Comparison of ENCODE assay signal across 19 cellular contexts in the genomic region with DNA sequence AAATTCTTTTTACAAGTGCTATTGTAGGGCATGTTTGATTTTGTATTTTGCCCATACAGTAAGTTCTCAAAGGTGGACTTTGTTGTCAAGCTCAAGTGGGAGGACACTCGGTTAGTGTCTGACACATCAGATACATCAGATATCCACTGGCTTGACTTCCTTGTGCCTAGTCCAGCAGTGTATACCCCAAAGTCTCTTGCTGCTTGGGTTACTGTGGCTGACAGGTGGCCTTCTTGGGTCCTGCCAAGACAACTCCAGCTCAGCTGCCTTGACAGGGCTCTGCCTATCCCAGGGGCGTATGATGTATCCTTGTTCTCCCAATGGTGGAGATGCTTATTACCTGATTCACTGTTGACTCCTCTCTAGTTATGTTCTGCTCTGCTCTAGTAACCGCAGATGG.
"Had no signal": no experiment of that assay in that cellular context is flagged by ENCODE, and none has a peak within 500 bp of the region (broad histone marks: within the 10 kb centered on the region; RNA-seq: fewer than 3 reads in every experiment).

No MANE protein-coding gene starts in this region.

- DNase-seq: activated CD4-positive, alpha-beta memory T cell treated with anti-CD3 and anti-CD28 coated beads, Interleukin-2, amount 10 ng/mL, durations not matched to agents 7 days and 5 days; activated CD4-positive, alpha-beta T cell treated with anti-CD3 and anti-CD28 coated beads for 48 hours; activated CD4-positive, CD25-positive, alpha-beta regulatory T cell; activated gamma-delta T cell; activated naive CD4-positive, alpha-beta T cell treated with anti-CD3 and anti-CD28 coated beads, Interleukin-2, amount 50 U/mL, for 16 hours; cerebellar nuclear complex; esophagus squamous epithelium; heart right ventricle; kidney; natural killer cell; stimulated activated CD4-positive, alpha-beta T cell treated with anti-CD3 and anti-CD28 coated beads, Interleukin-12 subunit alpha, Interleukin-12 subunit beta, amount 100 ng/mL, for 4 hours; stimulated activated CD4-positive, alpha-beta T cell treated with anti-CD3 and anti-CD28 coated beads, Interleukin-4, amount 100 ng/mL, for 4 hours; testis; trophoblast cell; uterus had no signal

- ATAC-seq: gastroesophageal sphincter, left lobe of liver, natural killer cell had no signal

- H3K27ac ChIP-seq: coronary artery, esophagus squamous epithelium, gastroesophageal sphincter, heart right ventricle, right atrium auricular region, testis, uterus had no signal
